In genomic region chr17:8818654-8819330, GRCh38 we compare ENCODE assay signal across 1 cellular context.
TF ChIP-seq lines count a peak whose summit lies in the region.

No MANE protein-coding gene starts in this region.

TF ChIP-seq in IMR-90, 13 proteins besides CTCF, POLR2A, EP300 and RAD21 (continued from another document):
- no peak for TF ChIP-seq USF2 (IDR thresholded peaks at IDR 0.05; ENCODE audit: low read depth, low read length)
- no peak for TF ChIP-seq RFX5 (IDR thresholded peaks at IDR 0.05; ENCODE audit: low read depth, low read length)
